ENCODE assay signal across 17 cellular contexts in the genomic region with DNA sequence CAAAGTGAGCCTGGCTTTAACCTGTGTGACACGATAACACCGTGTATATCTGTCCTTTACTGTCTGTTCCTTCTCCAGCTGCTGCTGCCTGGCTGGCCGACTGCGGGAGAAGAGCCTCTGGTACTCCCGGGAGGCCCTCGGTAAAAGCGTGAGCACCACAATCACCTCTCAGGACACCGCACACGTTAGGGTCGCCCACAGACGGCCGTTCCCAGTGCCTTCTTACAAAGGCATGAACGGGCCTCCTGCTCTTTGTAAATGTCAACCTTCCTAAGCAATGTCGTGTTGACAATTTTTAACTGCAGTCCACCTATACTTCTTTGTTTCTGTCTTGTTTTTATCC.
DNase-seq lines count a peak whose midpoint lies in the region; ATAC-seq and TF ChIP-seq lines count a peak whose summit lies in the region.
"Had no signal": no experiment of that assay in that cellular context is flagged by ENCODE, and none has a peak within 500 bp of the region (broad histone marks: within the 10 kb centered on the region; RNA-seq: fewer than 3 reads in every experiment).

No MANE protein-coding gene starts in this region.

- no peak for TF ChIP-seq POLR2A in esophagus muscularis mucosa (IDR thresholded peaks at IDR 0.05; ENCODE audit: low read depth)
- TF ChIP-seq POLR2A in transverse colon (IDR thresholded peaks at IDR 0.05), result no peak
- TF ChIP-seq POLR2A in vagina (IDR thresholded peaks at IDR 0.05), result no peak

- peak overlapping the region; percentile 61 for H3K4me3 ChIP-seq in OCI-LY1 (ENCODE audit: low read depth, low read length, poor library complexity, severe bottlenecking)
- H3K4me3 ChIP-seq in esophagus muscularis mucosa, result no peak overlapping the region
- H3K4me3 ChIP-seq in neural cell (ENCODE audit: low read length), result no peak overlapping the region
- H3K4me3 ChIP-seq in transverse colon, result no peak overlapping the region
- H3K4me3 ChIP-seq in vagina, result no peak overlapping the region
- H3K4me3 ChIP-seq: GM23338, pancreas, skin epidermis had no signal

- no peaks in the 10 kb centered on the region for H4K20me1 ChIP-seq in OCI-LY1 (ENCODE audit: insufficient read depth, low read length)
- peaks cover 4% of the 10 kb centered on the region for H4K20me1 ChIP-seq in neural cell (ENCODE audit: insufficient read depth)

- H3F3A ChIP-seq in OCI-LY1 (ENCODE audit: insufficient read depth, low read length) (peaks cover under 1% of the 10 kb centered on the region; the same call in 1 of the 2 replicates), neural cell (ENCODE audit: insufficient read depth, low read length, poor library complexity, severe bottlenecking) (no peaks in the 10 kb centered on the region)

- H3K4me2 ChIP-seq in OCI-LY1 (ENCODE audit: low read length), result peak overlapping the region; percentile 91
- no peak overlapping the region for H3K4me2 ChIP-seq in neural cell (ENCODE audit: low read length)
- H3K4me2 ChIP-seq: GM23338 had no signal

- H3K9me3 ChIP-seq in OCI-LY1 (ENCODE audit: low read length), result no peaks in the 10 kb centered on the region
- H3K9me3 ChIP-seq in esophagus muscularis mucosa, result no peaks in the 10 kb centered on the region
- H3K9me3 ChIP-seq in neural cell (ENCODE audit: low read length), result no peaks in the 10 kb centered on the region
- no peaks in the 10 kb centered on the region for H3K9me3 ChIP-seq in transverse colon
- no peaks in the 10 kb centered on the region for H3K9me3 ChIP-seq in vagina
- H3K9me3 ChIP-seq: pancreas had no signal

- TF ChIP-seq EP300 in esophagus muscularis mucosa (IDR thresholded peaks at IDR 0.05) (no peak), neural cell (conservative IDR thresholded peaks at IDR 0.05; ENCODE audit: poor library complexity, severe bottlenecking) (no peak), transverse colon (IDR thresholded peaks at IDR 0.05; ENCODE audit: low read depth) (no peak)

- H3K79me2 ChIP-seq in OCI-LY1 (ENCODE audit: insufficient read depth, low read length) (no peaks in the 10 kb centered on the region; the same call in 1 of the 2 replicates), neural cell (replicated peaks; ENCODE audit: insufficient read depth, low read length) (peaks cover 52% of the 10 kb centered on the region)

- no peaks in the 10 kb centered on the region for H3K9me2 ChIP-seq in OCI-LY1 (ENCODE audit: low read depth, low read length)
- H3K9me2 ChIP-seq in neural cell (ENCODE audit: insufficient read depth, low read length), result no peaks in the 10 kb centered on the region

- H3K27ac ChIP-seq in OCI-LY1 (ENCODE audit: low read depth, low read length, poor library complexity, severe bottlenecking) (peak overlapping the region; percentile 100), esophagus muscularis mucosa (replicated peaks in 1 of 4) (peak overlapping the region; percentile 58 to 85 (median 74)), neural cell (ENCODE audit: low read length) (peak overlapping the region; percentile 82), transverse colon (peak overlapping the region; percentile 21 to 74 (median 58)), vagina (no peak overlapping the region)
- H3K27ac ChIP-seq: skin epidermis had no signal

- H2AFZ ChIP-seq in OCI-LY1 (ENCODE audit: low read length) (no peak overlapping the region), neural cell (ENCODE audit: low read depth, low read length) (no peak overlapping the region)
- H2AFZ ChIP-seq: GM23338 had no signal

- H3K4me1 ChIP-seq in OCI-LY1 (ENCODE audit: insufficient read depth, low read length, severe bottlenecking) (peaks cover 83% of the 10 kb centered on the region), esophagus muscularis mucosa (peaks cover 35 to 78% (median 69%) of the 10 kb centered on the region in 4 donors), transverse colon (peaks cover 4 to 22% (median 17%) of the 10 kb centered on the region in 4 donors), vagina (peaks cover 21% of the 10 kb centered on the region)

- H3K9ac ChIP-seq in OCI-LY1 (ENCODE audit: low read length) (peak overlapping the region; percentile 96), neural cell (ENCODE audit: low read length) (no peak overlapping the region)

- TF ChIP-seq RAD21 in neural cell (conservative IDR thresholded peaks at IDR 0.05), result no peak

- H3K27me3 ChIP-seq in OCI-LY1 (ENCODE audit: insufficient read depth, low read length), result no peaks in the 10 kb centered on the region
- H3K27me3 ChIP-seq in esophagus muscularis mucosa, result no peaks in the 10 kb centered on the region
- no peaks in the 10 kb centered on the region for H3K27me3 ChIP-seq in neural cell (ENCODE audit: insufficient read depth, low read depth, low read length)
- H3K27me3 ChIP-seq in transverse colon, result no peaks in the 10 kb centered on the region
- no peaks in the 10 kb centered on the region for H3K27me3 ChIP-seq in vagina
- H3K27me3 ChIP-seq: pancreas had no signal

- TF ChIP-seq CTCF in OCI-LY1 (IDR thresholded peaks at IDR 0.05; ENCODE audit: low read length) (no peak), esophagus muscularis mucosa (IDR thresholded peaks at IDR 0.05) (no peak), neural cell (IDR thresholded peaks at IDR 0.05; ENCODE audit: poor library complexity, severe bottlenecking) (no peak), transverse colon (IDR thresholded peaks at IDR 0.05) (no peak), vagina (IDR thresholded peaks at IDR 0.05) (no peak)

- DNase-seq in esophagus muscularis mucosa (ENCODE audit: extremely low spot score), result no peak
- no peak for DNase-seq in transverse colon
- no peak for DNase-seq in vagina (ENCODE audit: extremely low spot score in 2 of 2)
- no peak for DNase-seq in ecto neural progenitor cell (ENCODE audit: low spot score)
- DNase-seq: activated CD4-positive, alpha-beta memory T cell treated with anti-CD3 and anti-CD28 coated beads, Interleukin-2, amount 10 ng/mL, durations not matched to agents 7 days and 5 days; activated naive CD4-positive, alpha-beta T cell treated with Interleukin-2 at 50 U/mL for 16 hours; activated T-cell treated with anti-CD3 and anti-CD28 coated beads, Interleukin-2, amount 50 U/mL, for 1 hour; Calu3; effector memory CD8-positive, alpha-beta T cell; KBM-7; stimulated activated CD4-positive, alpha-beta T cell treated with anti-CD3 and anti-CD28 coated beads, Interleukin-4, amount 100 ng/mL, for 24 hours had no signal

- no peak for ATAC-seq in HG03108 (IDR thresholded peaks at IDR 0.05; ENCODE audit: unreplicated experiment)

- WGBS in esophagus muscularis mucosa, result 45% methylated on average over 11 of the region's 14 CpGs
- 69 to 90% methylated on average over 14 of the region's 14 CpGs for WGBS in transverse colon (ENCODE audit: low coverage in 1 of 2), 2 donors

- H3K36me3 ChIP-seq in OCI-LY1 (ENCODE audit: insufficient read depth, low read length), result peaks cover 46% of the 10 kb centered on the region
- peaks cover 0 to 5% (median 2%) of the 10 kb centered on the region in 4 donors for H3K36me3 ChIP-seq in esophagus muscularis mucosa
- no peaks in the 10 kb centered on the region for H3K36me3 ChIP-seq in neural cell (ENCODE audit: insufficient read depth, low read length)
- no peaks in the 10 kb centered on the region for H3K36me3 ChIP-seq in transverse colon
- no peaks in the 10 kb centered on the region for H3K36me3 ChIP-seq in vagina
- H3K36me3 ChIP-seq: pancreas had no signal

- intact Hi-C loops in esophagus muscularis mucosa (cut with DNase I), result loop anchor here (2.0 to 5.0 kb wide), 3 partner anchors 60 to 280 kb away; partner anchors contain the start of gene DIP2C
- intact Hi-C loops in transverse colon (cut with DNase I; ENCODE audit: low total_unique reads), result loop anchor here (5.0 kb wide), 1 partner anchor 175 kb away; the partner anchor contains the start of gene DIP2C
- intact Hi-C loops in vagina (cut with DNase I), result loop anchor here (10.0 kb wide), 1 partner anchor 183 kb away; no protein-coding TSS in a partner anchor

- in situ Hi-C loops in transverse colon (cut with MboI; ENCODE audit: low pct_ligation_motif_present in 1 of 4, low pct_unique_long_range_greater_than_20kb in 1 of 4, low sequenced_read_pairs in 3 of 4), result loop anchor here in 2 of 4 donors (25.0 kb wide), 2 partner anchors 175 to 275 kb away; partner anchors contain the start of gene DIP2C (in 1 of the 2)

TF ChIP-seq in neural cell, 6 proteins besides CTCF, POLR2A, EP300 and RAD21:
- TF ChIP-seq MXI1 (conservative IDR thresholded peaks at IDR 0.05; ENCODE audit: poor library complexity, severe bottlenecking), result no peak
- TF ChIP-seq EZH2 (IDR thresholded peaks at IDR 0.05; ENCODE audit: borderline replicate concordance, insufficient read depth, low read length, poor library complexity, severe bottlenecking), result no peak
- no peak for TF ChIP-seq SMC3 (conservative IDR thresholded peaks at IDR 0.05; ENCODE audit: poor library complexity)
- TF ChIP-seq TAF1 (IDR thresholded peaks at IDR 0.05; ENCODE audit: low read depth), result no peak
